ENCODE assay signal across 7 cellular contexts in the genomic region with DNA sequence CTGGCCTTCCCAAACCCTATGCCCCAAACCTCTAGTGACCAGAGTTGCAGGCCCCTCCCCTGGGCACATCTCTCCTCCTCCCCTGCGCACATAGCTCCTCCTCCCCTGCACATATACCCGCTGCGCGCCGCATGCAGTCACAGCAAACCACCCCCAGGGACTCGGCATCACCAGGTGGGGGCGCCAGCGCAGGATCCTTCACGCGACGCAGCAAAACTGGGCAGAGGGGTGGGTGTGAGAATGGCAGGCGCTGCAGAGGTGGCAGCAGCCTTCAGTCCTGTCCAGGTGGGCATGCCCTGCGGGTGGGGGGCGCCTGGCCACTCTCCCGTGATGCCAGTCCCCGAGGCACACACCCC. TPM values are rescaled to one million over a fixed set of nuclear protein-coding genes. Genes with fewer than 3 reads are reported as not detected.
DNase-seq lines count a peak whose midpoint lies in the region; ATAC-seq and TF ChIP-seq lines count a peak whose summit lies in the region.

No MANE protein-coding gene starts in this region.

- CTCF ChIA-PET in RWPE1 (lab: Yijun Ruan, JAX) = interaction anchor here (0.6 to 3.8 kb wide), 10 partner anchors 10 to 555 kb away, joined by 3 to 45 read pairs (median 6); partner anchors contain the start of gene ANKRD13B

- POLR2A ChIA-PET in RWPE1 (lab: Yijun Ruan, JAX; ENCODE audit: low non-redundant PET) = no interaction called here

- ATAC-seq in GM18858 (IDR thresholded peaks at IDR 0.05; ENCODE audit: unreplicated experiment) (peak; percentile 42), gastroesophageal sphincter (peak; percentile 17)

- no CpG with 5 or more reads among the region's 16 CpGs for WGBS in gastroesophageal sphincter (ENCODE audit: low coverage in 1 of 2), 2 donors
- WGBS in ovary, 3 donors = 1 to 9% (median 3%) methylated on average over 16 of the region's 16 CpGs
- WGBS in testis, 2 donors = 15 to 20% methylated on average over 11 to 16 of the region's 16 CpGs

- no peak for TF ChIP-seq POLR2A in gastroesophageal sphincter (IDR thresholded peaks at IDR 0.05)
- TF ChIP-seq POLR2A in ovary (IDR thresholded peaks at IDR 0.05) = no peak
- TF ChIP-seq POLR2A in testis (IDR thresholded peaks at IDR 0.05) = no peak

- H3K9me3 ChIP-seq in gastroesophageal sphincter (no peaks in the 10 kb centered on the region), ovary (no peaks in the 10 kb centered on the region), testis (no peaks in the 10 kb centered on the region)

- DNase-seq in HT-29 (ENCODE audit: low spot score) = peak; percentile 81
- DNase-seq in RWPE1 (ENCODE audit: low spot score) = no peak
- peak; percentile 87 for DNase-seq in activated gamma-delta T cell treated with Interleukin-2 at 50 U/mL for 16 hours
- DNase-seq in ovary = peak in 3 of 5 donors; percentile 51 to 71 (median 66)
- DNase-seq in testis = peak; percentile 81

- peaks cover 4 to 95% (median 78%) of the 10 kb centered on the region in 3 donors for H3K4me1 ChIP-seq in gastroesophageal sphincter
- peaks cover 17% of the 10 kb centered on the region for H3K4me1 ChIP-seq in ovary (ENCODE audit: insufficient read depth)
- peaks cover 39% of the 10 kb centered on the region for H3K4me1 ChIP-seq in testis

- H3K27me3 ChIP-seq in gastroesophageal sphincter (no peaks in the 10 kb centered on the region), ovary (no peaks in the 10 kb centered on the region), testis (no peaks in the 10 kb centered on the region)

- H3K36me3 ChIP-seq in gastroesophageal sphincter (no peaks in the 10 kb centered on the region), ovary (no peaks in the 10 kb centered on the region), testis (ENCODE audit: low read depth, missing control alignments) (no peaks in the 10 kb centered on the region)

- no peak overlapping the region for H3K27ac ChIP-seq in RWPE1
- peak overlapping the region in 1 of 4 donors; percentile 71 for H3K27ac ChIP-seq in gastroesophageal sphincter
- no peak overlapping the region for H3K27ac ChIP-seq in ovary
- H3K27ac ChIP-seq in testis = no peak overlapping the region

- H3K4me3 ChIP-seq in gastroesophageal sphincter (peak overlapping the region in 1 of 2 donors; percentile 48), ovary (peak overlapping the region; percentile 29), testis (peak overlapping the region in 1 of 2 donors; percentile 31)

- intact Hi-C loops in ovary (cut with DNase I) (no loop called here), testis (cut with DNase I; ENCODE audit: low total_unique reads) (no loop called here)

- TF ChIP-seq CTCF in RWPE1 (conservative IDR thresholded peaks at IDR 0.05; ENCODE audit: low read depth) (peak; percentile 29), gastroesophageal sphincter (IDR thresholded peaks at IDR 0.05) (peak in 3 of 4 experiments; percentile 61 to 68 (median 63)), ovary (IDR thresholded peaks at IDR 0.05) (peak in 1 of 3 donors; percentile 25), testis (IDR thresholded peaks at IDR 0.05) (peak; percentile 27 to 54 (median 28))

- TF ChIP-seq EP300 in gastroesophageal sphincter (IDR thresholded peaks at IDR 0.05) (no peak), ovary (IDR thresholded peaks at IDR 0.05) (no peak)

RNA-seq across cellular contexts. Expression of gene CORO6, which starts 5.6 kb away (rescaled TPM):
- 0.25 and 0.26 TPM in 2 replicates for total RNA-seq in HT-29 (2014; rRNA removed; shearing (Covaris generic))
- 100 to 1,000 TPM in 1 of 4 donors, 10 to 100 TPM in 3; 18.1 to 138 (median 39.4) TPM for total RNA-seq in gastroesophageal sphincter
- 1 to 10 TPM; 1.2 to 9.0 (median 3.5) TPM for total RNA-seq in ovary
- 1 to 10 TPM; 2.1 to 4.2 TPM for polyA plus RNA-seq in ovary
- 10 to 100 TPM; 11.7 to 15.5 TPM for total RNA-seq in testis
- polyA plus RNA-seq in testis (ENCODE audit: insufficient read depth, low read depth, low replicate concordance) = 6.3 TPM

RNA-seq across cellular contexts. Expression of gene ANKRD13B, which starts 24.2 kb away (rescaled TPM):
- total RNA-seq in HT-29 (2014; rRNA removed; shearing (Covaris generic)) = 26.6 and 28.0 TPM in 2 replicates
- 10 to 100 TPM in 2 of 4 donors, 1 to 10 TPM in 2; 4.4 to 22.8 (median 10.0) TPM for total RNA-seq in gastroesophageal sphincter
- total RNA-seq in ovary = 10 to 100 TPM; 10.5 to 23.4 (median 14.7) TPM
- polyA plus RNA-seq in ovary = 10 to 100 TPM in 1 of 2 donors, 1 to 10 TPM in 1; 3.6 to 11.4 TPM
- total RNA-seq in testis = 10 to 100 TPM; 48.8 to 59.8 TPM
- 32.8 TPM for polyA plus RNA-seq in testis (ENCODE audit: insufficient read depth, low read depth, low replicate concordance)

RNA-seq across cellular contexts. Expression of gene GIT1, which starts 27.7 kb away (rescaled TPM):
- total RNA-seq in HT-29 (2014; rRNA removed; shearing (Covaris generic)) = 52.2 and 56.3 TPM in 2 replicates
- total RNA-seq in gastroesophageal sphincter = 10 to 100 TPM; 30.4 to 47.8 (median 35.8) TPM
- total RNA-seq in ovary = 10 to 100 TPM; 18.0 to 51.8 (median 39.2) TPM
- polyA plus RNA-seq in ovary = 10 to 100 TPM; 20.3 to 27.0 TPM
- 100 to 1,000 TPM; 156 to 169 TPM for total RNA-seq in testis
- polyA plus RNA-seq in testis (ENCODE audit: insufficient read depth, low read depth, low replicate concordance) = 220 TPM

RNA-seq across cellular contexts. Expression of gene TP53I13, which starts 48.6 kb away (rescaled TPM):
- total RNA-seq in HT-29 (2014; rRNA removed; shearing (Covaris generic)) = 118 and 141 TPM in 2 replicates
- total RNA-seq in gastroesophageal sphincter (10 to 100 TPM; 41.5 to 57.3 (median 52.1) TPM), ovary (10 to 100 TPM; 30.4 to 49.5 (median 41.3) TPM), testis (10 to 100 TPM; 72.3 to 89.6 TPM)
- polyA plus RNA-seq in ovary (10 to 100 TPM in 1 of 2 donors, 1 to 10 TPM in 1; 2.2 to 44.7 TPM), testis (ENCODE audit: insufficient read depth, low read depth, low replicate concordance) (86.3 TPM)

RNA-seq across cellular contexts. Expression of gene ABHD15, which starts 50.3 kb away (rescaled TPM):
- total RNA-seq in HT-29 (2014; rRNA removed; shearing (Covaris generic)) = 20.6 and 25.5 TPM in 2 replicates
- 10 to 100 TPM in 3 of 4 donors, 1 to 10 TPM in 1; 5.4 to 12.6 (median 11.1) TPM for total RNA-seq in gastroesophageal sphincter
- total RNA-seq in ovary = 1 to 10 TPM; 4.2 to 7.6 (median 4.8) TPM
- polyA plus RNA-seq in ovary = 1 to 10 TPM; 3.0 to 8.7 TPM
- total RNA-seq in testis = 1 to 10 TPM; 5.7 to 7.1 TPM
- polyA plus RNA-seq in testis (ENCODE audit: insufficient read depth, low read depth, low replicate concordance) = 4.5 TPM
